In genomic region chr6:30769853-30770160, GRCh38 we compare ENCODE assay signal across 10 cellular contexts. TPM values are rescaled to one million over a fixed set of nuclear protein-coding genes. Genes with fewer than 3 reads are reported as not detected.
DNase-seq lines count a peak whose midpoint lies in the region; ATAC-seq and TF ChIP-seq lines count a peak whose summit lies in the region.
"Had no signal": no experiment of that assay in that cellular context is flagged by ENCODE, and none has a peak within 500 bp of the region (broad histone marks: within the 10 kb centered on the region; RNA-seq: fewer than 3 reads in every experiment).

No MANE protein-coding gene starts in this region.

- no peaks in the 10 kb centered on the region for H3K9me3 Mint-ChIP-seq in T-helper 2 cell treated with Interferon-gamma antibody and Interleukin-4, amounts not matched to agents 5 μg/mL and 100 μg/mL, for 36 hours
- H3K9me3 Mint-ChIP-seq in activated CD4-positive, alpha-beta memory T cell treated with anti-CD3 and anti-CD28 coated beads, Interleukin-2, amount 10 ng/mL, durations not matched to agents 7 days and 5 days = peaks cover 2% of the 10 kb centered on the region
- H3K9me3 Mint-ChIP-seq: activated B cell treated with CpG ODN at 0.5 μM for 24 hours had no signal

- H3K27ac Mint-ChIP-seq in T-helper 2 cell treated with Interferon-gamma antibody and Interleukin-4, amounts not matched to agents 5 μg/mL and 100 μg/mL, for 36 hours = peak overlapping the region; percentile 89
- peak overlapping the region; percentile 65 for H3K27ac Mint-ChIP-seq in activated CD4-positive, alpha-beta memory T cell treated with anti-CD3 and anti-CD28 coated beads, Interleukin-2, amount 10 ng/mL, durations not matched to agents 7 days and 5 days
- H3K27ac Mint-ChIP-seq: activated B cell treated with CpG ODN at 0.5 μM for 24 hours had no signal

- POLR2A ChIA-PET in activated CD4-positive, alpha-beta memory T cell treated with anti-CD3 and anti-CD28 coated beads, Interleukin-2, amount 10 ng/mL, durations not matched to agents 7 days and 5 days (lab: Charles Lee) = interaction anchor here (0.6 to 2.3 kb wide), 13 partner anchors 12 to 151 kb away, joined by 3 to 13 read pairs (median 5); partner anchors contain the start of gene IER3

- no peaks in the 10 kb centered on the region for H3K27me3 ChIP-seq in foreskin keratinocyte

- no peak overlapping the region for H3K4me3 ChIP-seq in skin epidermis

- H3K4me1 ChIP-seq in foreskin keratinocyte = peaks cover 23% of the 10 kb centered on the region

- no peaks in the 10 kb centered on the region for H3K27me3 Mint-ChIP-seq in T-helper 2 cell treated with Interferon-gamma antibody and Interleukin-4, amounts not matched to agents 5 μg/mL and 100 μg/mL, for 36 hours (ENCODE audit: low read depth)
- H3K27me3 Mint-ChIP-seq in activated CD4-positive, alpha-beta memory T cell treated with anti-CD3 and anti-CD28 coated beads, Interleukin-2, amount 10 ng/mL, durations not matched to agents 7 days and 5 days = peaks cover 3% of the 10 kb centered on the region

- CTCF ChIA-PET in activated CD4-positive, alpha-beta memory T cell treated with anti-CD3 and anti-CD28 coated beads, Interleukin-2, amount 10 ng/mL, durations not matched to agents 7 days and 5 days (lab: Charles Lee) = interaction anchor here (0.7 to 1.1 kb wide), 3 partner anchors 25 to 1116 kb away, joined by 3 read pairs; partner anchors contain the start of gene IER3

- H3K4me3 Mint-ChIP-seq in T-helper 2 cell treated with Interferon-gamma antibody and Interleukin-4, amounts not matched to agents 5 μg/mL and 100 μg/mL, for 36 hours = peak overlapping the region; percentile 79
- H3K4me3 Mint-ChIP-seq in activated CD4-positive, alpha-beta memory T cell treated with anti-CD3 and anti-CD28 coated beads, Interleukin-2, amount 10 ng/mL, durations not matched to agents 7 days and 5 days = peak overlapping the region; percentile 28
- H3K4me3 Mint-ChIP-seq: activated B cell treated with CpG ODN at 0.5 μM for 24 hours had no signal

- no peak for DNase-seq in T-helper 2 cell treated with Interferon-gamma antibody and Interleukin-4, amounts not matched to agents 5 μg/mL and 100 μg/mL, for 36 hours (ENCODE audit: low spot score)
- DNase-seq in T-helper 2 cell (no peak), foreskin keratinocyte (no peak), NCI-H82 (lab: John Stamatoyannopoulos, UW) (no peak), NCI-H1092 treated with DMSO at 0.1 percent for 48 hours (lab: John Stamatoyannopoulos, UW) (no peak)
- no peak for DNase-seq in activated CD4-positive, alpha-beta memory T cell treated with anti-CD3 and anti-CD28 coated beads, Interleukin-2, amount 10 ng/mL, durations not matched to agents 7 days and 5 days
- no peak for DNase-seq in activated CD4-positive, CD25-positive, alpha-beta regulatory T cell treated with anti-CD3 and anti-CD28 coated beads, Interleukin-2, amount 50 U/mL, for 72 hours
- DNase-seq: activated B cell treated with CpG ODN at 0.5 μM for 24 hours, cerebellar nuclear complex had no signal

- peaks cover 58% of the 10 kb centered on the region for H3K4me1 Mint-ChIP-seq in T-helper 2 cell treated with Interferon-gamma antibody and Interleukin-4, amounts not matched to agents 5 μg/mL and 100 μg/mL, for 36 hours (ENCODE audit: low read depth)
- peaks cover 51% of the 10 kb centered on the region for H3K4me1 Mint-ChIP-seq in activated CD4-positive, alpha-beta memory T cell treated with anti-CD3 and anti-CD28 coated beads, Interleukin-2, amount 10 ng/mL, durations not matched to agents 7 days and 5 days

- H3K27ac ChIP-seq in foreskin keratinocyte = peak overlapping the region; percentile 75
- peak overlapping the region in 15 of 21 experiments; percentile 5 to 85 (median 63) for H3K27ac ChIP-seq in skin epidermis

- H3K36me3 Mint-ChIP-seq in T-helper 2 cell treated with Interferon-gamma antibody and Interleukin-4, amounts not matched to agents 5 μg/mL and 100 μg/mL, for 36 hours (ENCODE audit: low read depth) = no peaks in the 10 kb centered on the region
- H3K36me3 Mint-ChIP-seq in activated CD4-positive, alpha-beta memory T cell treated with anti-CD3 and anti-CD28 coated beads, Interleukin-2, amount 10 ng/mL, durations not matched to agents 7 days and 5 days (ENCODE audit: low read depth) = no peaks in the 10 kb centered on the region

- ATAC-seq in foreskin keratinocyte = peak; percentile 1

- TF ChIP-seq CTCF in foreskin keratinocyte (conservative IDR thresholded peaks at IDR 0.05) = no peak

RNA-seq across cellular contexts. Expression of gene IER3, which starts 25.5 kb away (rescaled TPM):
- 10 to 100 TPM; 11.2 to 13.1 TPM for total RNA-seq in activated CD4-positive, alpha-beta memory T cell treated with anti-CD3 and anti-CD28 coated beads, Interleukin-2, amount 10 ng/mL, durations not matched to agents 7 days and 5 days
- total RNA-seq in foreskin keratinocyte = 279 and 373 TPM in 2 replicates
- polyA plus RNA-seq in foreskin keratinocyte = 343 and 439 TPM in 2 replicates

RNA-seq across cellular contexts. Expression of gene FLOT1, which starts 27.3 kb away (rescaled TPM):
- total RNA-seq in activated CD4-positive, alpha-beta memory T cell treated with anti-CD3 and anti-CD28 coated beads, Interleukin-2, amount 10 ng/mL, durations not matched to agents 7 days and 5 days = 100 to 1,000 TPM; 125 to 131 TPM
- total RNA-seq in foreskin keratinocyte = 50.0 and 62.6 TPM in 2 replicates
- 57.4 and 72.2 TPM in 2 replicates for polyA plus RNA-seq in foreskin keratinocyte

RNA-seq across cellular contexts. Expression of gene TUBB, which starts 49.7 kb away (rescaled TPM):
- total RNA-seq in activated CD4-positive, alpha-beta memory T cell treated with anti-CD3 and anti-CD28 coated beads, Interleukin-2, amount 10 ng/mL, durations not matched to agents 7 days and 5 days = 1,000 to 10,000 TPM; 1,162 to 1,172 TPM
- total RNA-seq in foreskin keratinocyte = 1,201 and 1,290 TPM in 2 replicates
- polyA plus RNA-seq in foreskin keratinocyte = 1,224 and 1,454 TPM in 2 replicates

RNA-seq across cellular contexts. Expression of gene MDC1, which starts 52.7 kb away (rescaled TPM):
- 10 to 100 TPM; 49.7 to 54.6 TPM for total RNA-seq in activated CD4-positive, alpha-beta memory T cell treated with anti-CD3 and anti-CD28 coated beads, Interleukin-2, amount 10 ng/mL, durations not matched to agents 7 days and 5 days
- total RNA-seq in foreskin keratinocyte = 24.8 and 27.4 TPM in 2 replicates
- 13.9 and 15.8 TPM in 2 replicates for polyA plus RNA-seq in foreskin keratinocyte

Comparison
In these comparisons a context has a peak if more than half of its experiments do, and no peak if none do; other contexts are left out.
1. RNA of gene IER3, which starts 25.5 kb away (total RNA-seq): 279 to 373 TPM in foreskin keratinocyte; 11.2 to 13.1 TPM in activated CD4-positive, alpha-beta memory T cell treated with anti-CD3 and anti-CD28 coated beads, Interleukin-2, amount 10 ng/mL, durations not matched to agents 7 days and 5 days; every median in the first group is over 10 times any median in the second.